ENCODE assay signal across 8 cellular contexts in the genomic region with DNA sequence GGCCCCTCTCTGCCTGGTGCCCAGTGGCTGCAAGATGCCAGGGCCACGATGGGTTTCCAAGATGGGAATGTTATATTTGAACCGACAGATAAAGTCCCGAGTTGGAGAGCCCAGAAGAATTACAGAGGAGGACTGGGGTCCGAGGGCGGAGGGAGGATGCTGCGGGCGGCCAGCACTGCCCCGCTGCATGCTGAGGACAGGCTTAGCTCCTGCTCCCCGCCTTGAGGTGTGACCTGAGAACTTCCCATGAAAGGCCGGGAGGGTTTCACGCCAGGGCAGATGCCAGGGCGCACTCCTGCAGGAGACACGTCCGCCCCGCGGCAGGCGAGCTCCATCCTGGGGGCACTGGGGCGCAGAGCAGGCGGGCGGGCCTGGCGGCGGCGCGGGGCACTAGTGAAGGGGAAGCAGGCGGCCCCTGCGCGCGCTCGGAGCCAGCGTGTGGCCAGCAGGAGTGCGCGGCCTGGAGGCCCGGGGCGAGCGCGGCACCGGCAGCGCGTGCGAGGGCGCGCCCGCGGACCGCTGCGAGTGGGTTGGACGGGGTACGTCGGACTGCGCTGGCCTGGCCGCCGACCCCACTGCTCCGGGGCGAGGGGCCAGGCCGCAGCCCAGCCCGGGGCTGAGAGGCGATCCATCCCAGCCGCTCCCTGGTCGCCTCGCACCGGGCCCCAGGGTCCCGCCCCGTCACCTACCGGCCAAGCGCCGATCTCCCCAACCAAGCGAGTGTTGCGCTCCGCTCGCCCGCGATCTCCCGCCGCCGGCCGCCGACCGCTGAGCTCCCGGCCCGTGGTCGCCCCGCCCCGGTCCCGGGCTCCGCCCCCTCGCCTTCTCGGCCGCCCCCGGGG. TPM values are rescaled to one million over a fixed set of nuclear protein-coding genes. Genes with fewer than 3 reads are reported as not detected.
A peak's percentile ranks its signal among the peaks of the same experiment; 100 is the strongest.
DNase-seq lines count a peak whose midpoint lies in the region; ATAC-seq and TF ChIP-seq lines count a peak whose summit lies in the region.

MAP3K14 (minus strand) TSS at position 750 of the 842 bp plus-strand sequence. CDS start 26,275 bp downstream, outside the sequence.

- 0% methylated on average over 3 to 89 of the region's 89 CpGs for WGBS in adrenal gland, 4 donors

- intact Hi-C loops in adrenal gland (cut with DNase I) = no loop called here
- intact Hi-C loops in left ventricle myocardium inferior (cut with micrococcal nuclease) = no loop called here

- H3K36me3 ChIP-seq in adrenal gland (replicated peaks in 1 of 2) (no peaks in the 10 kb centered on the region), left ventricle myocardium inferior (no peaks in the 10 kb centered on the region)

- H3K9me3 ChIP-seq in adrenal gland (replicated peaks in 1 of 3) = no peaks in the 10 kb centered on the region
- H3K9me3 ChIP-seq in left ventricle myocardium inferior (replicated peaks) = no peaks in the 10 kb centered on the region

- H3K4me3 ChIP-seq in adrenal gland (peak within 1 kb of the TSS in 3 of 4 donors; percentile 43 to 94 (median 45)), left ventricle myocardium inferior (peak within 1 kb of the TSS; percentile 90)

- TF ChIP-seq CTCF in adrenal gland (IDR thresholded peaks at IDR 0.05) = peak in 3 of 6 experiments; percentile 24 to 43 (median 30)
- TF ChIP-seq CTCF in left ventricle myocardium inferior (IDR thresholded peaks at IDR 0.05; ENCODE audit: borderline replicate concordance) = peak; percentile 30
- peak; percentile 29 for TF ChIP-seq CTCF in progenitor cell of endocrine pancreas (IDR thresholded peaks at IDR 0.05; ENCODE audit: unreplicated experiment)

- peak within 1 kb of the TSS; percentile 90 for H3K4me3 Mint-ChIP-seq in progenitor cell of endocrine pancreas (ENCODE audit: low read depth)

- TF ChIP-seq POLR2A in adrenal gland (IDR thresholded peaks at IDR 0.05) = peak; percentile 82 to 93

- H3K36me3 Mint-ChIP-seq in progenitor cell of endocrine pancreas (ENCODE audit: insufficient read depth) = no peaks in the 10 kb centered on the region

- no peaks in the 10 kb centered on the region for H3K27me3 ChIP-seq in adrenal gland
- no peaks in the 10 kb centered on the region for H3K27me3 ChIP-seq in left ventricle myocardium inferior (ENCODE audit: low read depth)

- ATAC-seq in GM19467 (IDR thresholded peaks at IDR 0.05; ENCODE audit: unreplicated experiment) = peak; percentile 12

- H3K27ac ChIP-seq in adrenal gland = peak within 1 kb of the TSS; percentile 62 to 100 (median 93)
- H3K27ac ChIP-seq in left ventricle myocardium inferior (replicated peaks) = peak within 1 kb of the TSS; percentile 97

- H3K27ac Mint-ChIP-seq in progenitor cell of endocrine pancreas = peak within 1 kb of the TSS; percentile 97

- peaks cover 38% of the 10 kb centered on the region for H3K4me1 Mint-ChIP-seq in progenitor cell of endocrine pancreas (ENCODE audit: low read depth)

- H3K9me3 Mint-ChIP-seq in progenitor cell of endocrine pancreas (ENCODE audit: low read depth) = no peaks in the 10 kb centered on the region

- peaks cover 14% of the 10 kb centered on the region for H3K27me3 Mint-ChIP-seq in progenitor cell of endocrine pancreas

- H3K4me1 ChIP-seq in adrenal gland (replicated peaks in 1 of 2) (peaks cover 47 to 77% of the 10 kb centered on the region in 2 donors), left ventricle myocardium inferior (peaks cover 76% of the 10 kb centered on the region)

- DNase-seq in CMK (ENCODE audit: low read depth) = peak; percentile 63
- DNase-seq in HuH-7.5 (ENCODE audit: low spot score) = peak; percentile 67
- peak; percentile 54 for DNase-seq in T follicular helper cell (ENCODE audit: low read depth)
- DNase-seq in adrenal gland = peak; percentile 71 to 82 (median 73)
- DNase-seq in left ventricle myocardium inferior = peak; percentile 80
- peak; percentile 69 for DNase-seq in progenitor cell of endocrine pancreas (ENCODE audit: low spot score, unreplicated experiment)
- no peak for DNase-seq in HPDE6-E6E7 (ENCODE audit: extremely low spot score)

RNA-seq across cellular contexts. Expression of gene MAP3K14, which starts in this region (rescaled TPM):
- 1 to 10 TPM; 2.4 to 9.7 (median 7.2) TPM for total RNA-seq in adrenal gland
- polyA plus RNA-seq in adrenal gland = 10 to 100 TPM in 1 of 3 donors, 1 to 10 TPM in 2; 2.9 to 14.7 (median 7.7) TPM
- 14.8 TPM for total RNA-seq in left ventricle myocardium inferior
- 7.8 and 8.7 TPM in 2 replicates for total RNA-seq in progenitor cell of endocrine pancreas
